ENCODE assay signal across 3 cellular contexts in the genomic region with DNA sequence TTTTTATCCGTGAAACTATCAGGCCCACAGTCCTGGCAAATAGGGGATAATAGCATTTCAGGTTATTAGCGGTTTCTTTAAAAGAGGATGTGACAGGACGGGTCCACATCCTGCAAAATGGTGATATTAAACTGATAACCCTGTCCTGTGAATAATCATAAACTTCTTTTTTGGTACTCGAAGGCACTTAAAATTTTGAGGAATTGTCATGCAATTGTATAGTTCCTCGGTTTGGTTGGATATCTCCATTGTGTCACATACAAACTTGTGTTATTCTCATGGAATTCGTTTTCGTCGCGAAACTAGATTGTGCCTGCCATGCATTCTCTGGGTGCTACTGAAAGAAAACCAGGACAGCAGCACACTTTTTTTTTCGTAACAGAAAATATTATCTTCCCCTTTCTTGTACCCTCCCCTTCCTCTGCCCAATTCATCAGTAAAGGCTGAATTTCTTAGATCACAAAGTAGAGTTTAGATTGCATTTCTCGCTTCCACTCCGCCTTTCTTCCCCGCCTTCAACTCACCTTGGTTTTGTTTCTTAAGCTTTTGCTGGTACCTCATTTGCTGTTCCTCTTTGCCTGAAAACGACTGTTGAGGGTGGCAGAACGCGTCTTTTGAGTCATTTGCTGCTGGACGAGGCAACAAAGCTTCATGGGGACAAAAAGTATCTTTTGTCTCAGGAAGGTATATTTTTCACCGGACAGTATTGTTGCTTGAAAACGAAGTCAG.
A peak's percentile ranks its signal among the peaks of the same experiment; 100 is the strongest.
TF ChIP-seq lines count a peak whose summit lies in the region.

No MANE protein-coding gene starts in this region.

TF ChIP-seq in SK-N-SH, 30 proteins besides CTCF, POLR2A, EP300 and RAD21 (continues in another document):
- no peak for TF ChIP-seq USF2 (IDR thresholded peaks at IDR 0.05; ENCODE audit: borderline replicate concordance, low read depth, low read length)
- no peak for TF ChIP-seq SMC3 (IDR thresholded peaks at IDR 0.05; ENCODE audit: low read depth, low read length)
- TF ChIP-seq MAX (IDR thresholded peaks at IDR 0.05; ENCODE audit: low read depth), result no peak
- TF ChIP-seq MEF2A (IDR thresholded peaks at IDR 0.05; ENCODE audit: borderline replicate concordance, low read depth), result no peak
- TF ChIP-seq, protein P1, sequence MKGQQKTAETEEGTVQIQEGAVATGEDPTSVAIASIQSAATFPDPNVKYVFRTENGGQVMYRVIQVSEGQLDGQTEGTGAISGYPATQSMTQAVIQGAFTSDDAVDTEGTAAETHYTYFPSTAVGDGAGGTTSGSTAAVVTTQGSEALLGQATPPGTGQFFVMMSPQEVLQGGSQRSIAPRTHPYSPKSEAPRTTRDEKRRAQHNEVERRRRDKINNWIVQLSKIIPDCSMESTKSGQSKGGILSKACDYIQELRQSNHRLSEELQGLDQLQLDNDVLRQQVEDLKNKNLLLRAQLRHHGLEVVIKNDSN (IDR thresholded peaks at IDR 0.05; ENCODE audit: borderline replicate concordance, low read depth), result no peak
- no peak for TF ChIP-seq REST (IDR thresholded peaks at IDR 0.05; ENCODE audit: low read depth, low read length)
- no peak for TF ChIP-seq POLR2AphosphoS5 (IDR thresholded peaks at IDR 0.05; ENCODE audit: low read depth, low read length)
- TF ChIP-seq EZH2phosphoT487 (IDR thresholded peaks at IDR 0.05; ENCODE audit: borderline replicate concordance, low read depth), result no peak
- no peak for TF ChIP-seq ELF1 (IDR thresholded peaks at IDR 0.05)
- TF ChIP-seq NFIC (IDR thresholded peaks at IDR 0.05; ENCODE audit: borderline replicate concordance), result no peak
- TF ChIP-seq GATA2 (CRISPR knock-in tag; IDR thresholded peaks at IDR 0.05), result no peak
- TF ChIP-seq MXI1 (IDR thresholded peaks at IDR 0.05; ENCODE audit: low read depth, low read length), result no peak; the same call in 1 of the 2 replicates
- no peak for TF ChIP-seq JUND (IDR thresholded peaks at IDR 0.05)
- no peak for TF ChIP-seq TEAD4 (IDR thresholded peaks at IDR 0.05; ENCODE audit: borderline replicate concordance, insufficient read depth)
- no peak for TF ChIP-seq FOXJ3 (CRISPR knock-in tag; IDR thresholded peaks at IDR 0.05)

TF ChIP-seq in SK-N-SH treated with all-trans-retinoic acid at 6 μM for 48 hours, 23 proteins besides CTCF, POLR2A, EP300 and RAD21 (continued from another document):
- no peak for TF ChIP-seq TSHZ2 (CRISPR knock-in tag; IDR thresholded peaks at IDR 0.05)
- TF ChIP-seq ZC3H10 (CRISPR knock-in tag; IDR thresholded peaks at IDR 0.05), result no peak
- no peak for TF ChIP-seq BACH2 (CRISPR knock-in tag; IDR thresholded peaks at IDR 0.05; ENCODE audit: borderline replicate concordance)

TF ChIP-seq in K562, 482 proteins besides CTCF, POLR2A, EP300 and RAD21 (continues in another document):
- TF ChIP-seq, protein P2, sequence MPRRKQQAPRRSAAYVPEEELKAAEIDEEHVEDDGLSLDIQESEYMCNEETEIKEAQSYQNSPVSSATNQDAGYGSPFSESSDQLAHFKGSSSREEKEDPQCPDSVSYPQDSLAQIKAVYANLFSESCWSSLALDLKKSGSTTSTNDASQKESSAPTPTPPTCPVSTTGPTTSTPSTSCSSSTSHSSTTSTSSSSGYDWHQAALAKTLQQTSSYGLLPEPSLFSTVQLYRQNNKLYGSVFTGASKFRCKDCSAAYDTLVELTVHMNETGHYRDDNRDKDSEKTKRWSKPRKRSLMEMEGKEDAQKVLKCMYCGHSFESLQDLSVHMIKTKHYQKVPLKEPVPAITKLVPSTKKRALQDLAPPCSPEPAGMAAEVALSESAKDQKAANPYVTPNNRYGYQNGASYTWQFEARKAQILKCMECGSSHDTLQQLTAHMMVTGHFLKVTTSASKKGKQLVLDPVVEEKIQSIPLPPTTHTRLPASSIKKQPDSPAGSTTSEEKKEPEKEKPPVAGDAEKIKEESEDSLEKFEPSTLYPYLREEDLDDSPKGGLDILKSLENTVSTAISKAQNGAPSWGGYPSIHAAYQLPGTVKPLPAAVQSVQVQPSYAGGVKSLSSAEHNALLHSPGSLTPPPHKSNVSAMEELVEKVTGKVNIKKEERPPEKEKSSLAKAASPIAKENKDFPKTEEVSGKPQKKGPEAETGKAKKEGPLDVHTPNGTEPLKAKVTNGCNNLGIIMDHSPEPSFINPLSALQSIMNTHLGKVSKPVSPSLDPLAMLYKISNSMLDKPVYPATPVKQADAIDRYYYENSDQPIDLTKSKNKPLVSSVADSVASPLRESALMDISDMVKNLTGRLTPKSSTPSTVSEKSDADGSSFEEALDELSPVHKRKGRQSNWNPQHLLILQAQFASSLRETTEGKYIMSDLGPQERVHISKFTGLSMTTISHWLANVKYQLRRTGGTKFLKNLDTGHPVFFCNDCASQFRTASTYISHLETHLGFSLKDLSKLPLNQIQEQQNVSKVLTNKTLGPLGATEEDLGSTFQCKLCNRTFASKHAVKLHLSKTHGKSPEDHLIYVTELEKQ (CRISPR knock-in tag; IDR thresholded peaks at IDR 0.05), result no peak
- TF ChIP-seq TRIM28 (IDR thresholded peaks at IDR 0.05) (no peak), BRD9 (IDR thresholded peaks at IDR 0.05; ENCODE audit: low read depth, partially characterized antibody) (no peak), ZBTB43 (CRISPR knock-in tag; IDR thresholded peaks at IDR 0.05) (no peak), CTCFL (IDR thresholded peaks at IDR 0.05; ENCODE audit: borderline replicate concordance, insufficient read depth, low read depth, low read length, poor library complexity, severe bottlenecking) (no peak), NCOA1 (IDR thresholded peaks at IDR 0.05; ENCODE audit: low read depth) (no peak), DDX20 (tag; IDR thresholded peaks at IDR 0.05; ENCODE audit: low read depth) (no peak), SIRT6 (IDR thresholded peaks at IDR 0.05; ENCODE audit: low read depth, low read length) (no peak), STAT5A (IDR thresholded peaks at IDR 0.05; ENCODE audit: borderline replicate concordance, low read length) (no peak), ZNF143 (CRISPR knock-in tag; IDR thresholded peaks at IDR 0.05) (no peak), ATF1 (CRISPR knock-in tag; IDR thresholded peaks at IDR 0.05) (no peak), ATF1 (tag; IDR thresholded peaks at IDR 0.05) (no peak), HSF4 (CRISPR knock-in tag; IDR thresholded peaks at IDR 0.05; ENCODE audit: borderline replicate concordance) (no peak), PBX2 (CRISPR knock-in tag; IDR thresholded peaks at IDR 0.05; ENCODE audit: low read depth) (no peak), PBX2 (tag; conservative IDR thresholded peaks at IDR 0.05; ENCODE audit: low read depth) (no peak), KLF1 (tag; IDR thresholded peaks at IDR 0.05) (no peak), RNF2 (IDR thresholded peaks at IDR 0.05) (peak; percentile 19; the same call in 1 of the 2 replicates), HCFC1 (IDR thresholded peaks at IDR 0.05; ENCODE audit: low read depth, low read length) (no peak), HDAC3 (IDR thresholded peaks at IDR 0.05; ENCODE audit: borderline replicate concordance, partially characterized antibody) (no peak), MYC (IDR thresholded peaks at IDR 0.05; ENCODE audit: low read depth, low read length) (no peak), MYC (CRISPR knock-in tag; IDR thresholded peaks at IDR 0.05; ENCODE audit: borderline replicate concordance, low read depth) (no peak)
- TF ChIP-seq, protein P3, sequence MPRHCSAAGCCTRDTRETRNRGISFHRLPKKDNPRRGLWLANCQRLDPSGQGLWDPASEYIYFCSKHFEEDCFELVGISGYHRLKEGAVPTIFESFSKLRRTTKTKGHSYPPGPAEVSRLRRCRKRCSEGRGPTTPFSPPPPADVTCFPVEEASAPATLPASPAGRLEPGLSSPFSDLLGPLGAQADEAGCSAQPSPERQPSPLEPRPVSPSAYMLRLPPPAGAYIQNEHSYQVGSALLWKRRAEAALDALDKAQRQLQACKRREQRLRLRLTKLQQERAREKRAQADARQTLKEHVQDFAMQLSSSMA (CRISPR knock-in tag; IDR thresholded peaks at IDR 0.05), result no peak
- TF ChIP-seq, protein P4, sequence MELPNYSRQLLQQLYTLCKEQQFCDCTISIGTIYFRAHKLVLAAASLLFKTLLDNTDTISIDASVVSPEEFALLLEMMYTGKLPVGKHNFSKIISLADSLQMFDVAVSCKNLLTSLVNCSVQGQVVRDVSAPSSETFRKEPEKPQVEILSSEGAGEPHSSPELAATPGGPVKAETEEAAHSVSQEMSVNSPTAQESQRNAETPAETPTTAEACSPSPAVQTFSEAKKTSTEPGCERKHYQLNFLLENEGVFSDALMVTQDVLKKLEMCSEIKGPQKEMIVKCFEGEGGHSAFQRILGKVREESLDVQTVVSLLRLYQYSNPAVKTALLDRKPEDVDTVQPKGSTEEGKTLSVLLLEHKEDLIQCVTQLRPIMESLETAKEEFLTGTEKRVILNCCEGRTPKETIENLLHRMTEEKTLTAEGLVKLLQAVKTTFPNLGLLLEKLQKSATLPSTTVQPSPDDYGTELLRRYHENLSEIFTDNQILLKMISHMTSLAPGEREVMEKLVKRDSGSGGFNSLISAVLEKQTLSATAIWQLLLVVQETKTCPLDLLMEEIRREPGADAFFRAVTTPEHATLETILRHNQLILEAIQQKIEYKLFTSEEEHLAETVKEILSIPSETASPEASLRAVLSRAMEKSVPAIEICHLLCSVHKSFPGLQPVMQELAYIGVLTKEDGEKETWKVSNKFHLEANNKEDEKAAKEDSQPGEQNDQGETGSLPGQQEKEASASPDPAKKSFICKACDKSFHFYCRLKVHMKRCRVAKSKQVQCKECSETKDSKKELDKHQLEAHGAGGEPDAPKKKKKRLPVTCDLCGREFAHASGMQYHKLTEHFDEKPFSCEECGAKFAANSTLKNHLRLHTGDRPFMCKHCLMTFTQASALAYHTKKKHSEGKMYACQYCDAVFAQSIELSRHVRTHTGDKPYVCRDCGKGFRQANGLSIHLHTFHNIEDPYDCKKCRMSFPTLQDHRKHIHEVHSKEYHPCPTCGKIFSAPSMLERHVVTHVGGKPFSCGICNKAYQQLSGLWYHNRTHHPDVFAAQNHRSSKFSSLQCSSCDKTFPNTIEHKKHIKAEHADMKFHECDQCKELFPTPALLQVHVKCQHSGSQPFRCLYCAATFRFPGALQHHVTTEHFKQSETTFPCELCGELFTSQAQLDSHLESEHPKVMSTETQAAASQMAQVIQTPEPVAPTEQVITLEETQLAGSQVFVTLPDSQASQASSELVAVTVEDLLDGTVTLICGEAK (IDR thresholded peaks at IDR 0.05), result peak; percentile 30; the same call in 1 of the 2 replicates
- TF ChIP-seq, protein P4 (CRISPR knock-in tag; IDR thresholded peaks at IDR 0.05), result no peak
